ENCODE assay signal across 14 cellular contexts in the genomic region with DNA sequence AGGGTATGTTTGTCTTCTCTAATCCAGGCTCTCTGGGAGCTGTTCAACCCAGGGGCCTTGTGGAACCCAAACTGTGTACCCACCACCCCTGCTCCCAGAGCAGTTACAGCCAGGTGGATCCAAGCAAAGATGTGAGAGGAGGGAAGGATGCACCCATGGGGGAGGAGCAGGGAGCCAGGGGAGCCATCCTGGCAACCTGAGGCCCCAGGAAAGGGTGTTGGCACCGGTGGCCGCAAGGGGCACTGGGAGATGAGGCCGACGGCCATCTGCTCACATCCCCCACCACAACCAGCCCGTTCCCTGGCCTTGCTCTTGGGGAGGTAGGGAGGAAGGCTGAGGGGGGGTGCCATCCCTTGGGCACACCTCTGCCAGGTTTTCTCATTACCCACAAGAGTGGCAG. TPM values are rescaled to one million over a fixed set of nuclear protein-coding genes. Genes with fewer than 3 reads are reported as not detected.
DNase-seq lines count a peak whose midpoint lies in the region; ATAC-seq and TF ChIP-seq lines count a peak whose summit lies in the region.
"Had no signal": no experiment of that assay in that cellular context is flagged by ENCODE, and none has a peak within 500 bp of the region (broad histone marks: within the 10 kb centered on the region; RNA-seq: fewer than 3 reads in every experiment).

No MANE protein-coding gene starts in this region.

- no peak for DNase-seq in breast epithelium (ENCODE audit: low spot score in 2 of 2)
- no peak for DNase-seq in mammary epithelial cell
- DNase-seq in T-cell, result peak in 1 of 34 experiments; percentile 28
- no peak for DNase-seq in lower lobe of right lung
- DNase-seq in upper lobe of right lung, result no peak
- no peak for DNase-seq in T-helper 9 cell
- DNase-seq in ecto neural progenitor cell (ENCODE audit: low spot score), result no peak
- DNase-seq: amniotic stem cell, NCI-H1436 treated with DMSO at 0.1 percent for 48 hours, psoas muscle, uterus had no signal

- no peak overlapping the region for H3K27ac Mint-ChIP-seq in T-cell
- H3K27ac Mint-ChIP-seq: mesothelial cell of epicardium; T-helper 2 cell treated with Interferon-gamma antibody and Interleukin-4, amounts not matched to agents 5 μg/mL and 100 μg/mL, for 36 hours had no signal

- no peaks in the 10 kb centered on the region for H3K9me3 Mint-ChIP-seq in T-cell
- H3K9me3 Mint-ChIP-seq: mesothelial cell of epicardium had no signal

- H3K9me3 ChIP-seq in breast epithelium (no peaks in the 10 kb centered on the region), mammary epithelial cell (replicated peaks; ENCODE audit: insufficient read depth, low read length) (no peaks in the 10 kb centered on the region), lower lobe of right lung (no peaks in the 10 kb centered on the region), upper lobe of right lung (no peaks in the 10 kb centered on the region)
- H3K9me3 ChIP-seq: psoas muscle, uterus had no signal

- no peak overlapping the region for H3K9ac ChIP-seq in mammary epithelial cell (ENCODE audit: insufficient read depth, low read length)

- BruUV-seq in mammary epithelial cell (replicated peaks; lab: Mats Ljungman, UMichigan), result no TSS peak

- no peaks in the 10 kb centered on the region for H3K36me3 ChIP-seq in breast epithelium
- H3K36me3 ChIP-seq in mammary epithelial cell (ENCODE audit: insufficient read depth, low read length), result peaks cover 15% of the 10 kb centered on the region
- H3K36me3 ChIP-seq in lower lobe of right lung, result peaks cover 11% of the 10 kb centered on the region
- peaks cover 11% of the 10 kb centered on the region for H3K36me3 ChIP-seq in upper lobe of right lung
- H3K36me3 ChIP-seq: uterus had no signal

- no peak overlapping the region for H3K4me3 ChIP-seq in breast epithelium
- no peak overlapping the region for H3K4me3 ChIP-seq in mammary epithelial cell (replicated peaks in 1 of 3; ENCODE audit: insufficient read depth in 1 of 3, low read depth in 2 of 3, low read length in 3 of 3)
- no peak overlapping the region for H3K4me3 ChIP-seq in lower lobe of right lung
- no peak overlapping the region for H3K4me3 ChIP-seq in upper lobe of right lung
- H3K4me3 ChIP-seq: psoas muscle, uterus had no signal

- no peaks in the 10 kb centered on the region for H3K27me3 Mint-ChIP-seq in T-cell

- TF ChIP-seq POLR2A in breast epithelium (IDR thresholded peaks at IDR 0.05), result no peak

- H3K4me3 Mint-ChIP-seq in T-cell, result peak overlapping the region in 2 of 3 donors; percentile 73 to 74
- H3K4me3 Mint-ChIP-seq: mesothelial cell of epicardium; T-helper 2 cell treated with Interferon-gamma antibody and Interleukin-4, amounts not matched to agents 5 μg/mL and 100 μg/mL, for 36 hours had no signal

- H3K4me1 ChIP-seq in breast epithelium, result no peaks in the 10 kb centered on the region
- peaks cover 35% of the 10 kb centered on the region for H3K4me1 ChIP-seq in mammary epithelial cell (ENCODE audit: insufficient read depth, low read length)
- H3K4me1 ChIP-seq in lower lobe of right lung, result peaks cover 45% of the 10 kb centered on the region
- peaks cover 35% of the 10 kb centered on the region for H3K4me1 ChIP-seq in upper lobe of right lung
- H3K4me1 ChIP-seq: psoas muscle, uterus had no signal

- H3K27ac ChIP-seq in breast epithelium, result peak overlapping the region; percentile 32 to 59
- H3K27ac ChIP-seq in mammary epithelial cell (ENCODE audit: insufficient read depth, low read depth, low read length), result no peak overlapping the region
- H3K27ac ChIP-seq in lower lobe of right lung, result peak overlapping the region; percentile 60
- H3K27ac ChIP-seq in upper lobe of right lung, result peak overlapping the region; percentile 81
- H3K27ac ChIP-seq: psoas muscle, uterus had no signal

- H3K4me2 ChIP-seq in mammary epithelial cell (ENCODE audit: insufficient read depth, low read depth, low read length), result no peak overlapping the region

- TF ChIP-seq CTCF in breast epithelium (IDR thresholded peaks at IDR 0.05), result no peak
- TF ChIP-seq CTCF in mammary epithelial cell (conservative IDR thresholded peaks at IDR 0.05 in 1 of 2, IDR thresholded peaks at IDR 0.05 in 1 of 2; ENCODE audit: extremely low read depth in 1 of 2, insufficient read depth in 1 of 2, low read depth in 1 of 2, low read length in 2 of 2), result no peak
- no peak for TF ChIP-seq CTCF in lower lobe of right lung (IDR thresholded peaks at IDR 0.05)
- no peak for TF ChIP-seq CTCF in upper lobe of right lung (IDR thresholded peaks at IDR 0.05)

- dilution Hi-C loops in mammary epithelial cell (cut with HindIII; ENCODE audit: low sequenced_read_pairs), result no loop called here

- peaks cover 21% of the 10 kb centered on the region for H3K79me2 ChIP-seq in mammary epithelial cell (ENCODE audit: insufficient read depth, low read length)

- intact Hi-C loops in breast epithelium (cut with DNase I; ENCODE audit: low total_unique reads) (no loop called here), mammary epithelial cell (cut with micrococcal nuclease) (no loop called here), lower lobe of right lung (cut with DNase I) (no loop called here), upper lobe of right lung (cut with DNase I) (no loop called here)

- peaks cover 18% of the 10 kb centered on the region for H3K36me3 Mint-ChIP-seq in T-cell

- no peaks in the 10 kb centered on the region for H4K20me1 ChIP-seq in mammary epithelial cell (ENCODE audit: insufficient read depth, low read length)

- POLR2A ChIA-PET in T-cell (lab: Charles Lee), result interaction anchor here in 1 of 2 donors (0.7 to 1.5 kb wide), 2 partner anchors 20 to 28 kb away, joined by 3 to 4 read pairs; no protein-coding TSS in a partner anchor

- peaks cover 40 to 43% (median 41%) of the 10 kb centered on the region in 3 donors for H3K4me1 Mint-ChIP-seq in T-cell

- ATAC-seq in T-cell (replicated peaks in 1 of 4), result no peak
- ATAC-seq in lower lobe of right lung, result peak; percentile 8 to 11
- peak; percentile 5 for ATAC-seq in upper lobe of right lung
- ATAC-seq in GM18502 (IDR thresholded peaks at IDR 0.05; ENCODE audit: poor library complexity, unreplicated experiment), result no peak
- ATAC-seq: psoas muscle had no signal

- H3K27me3 ChIP-seq in breast epithelium (no peaks in the 10 kb centered on the region), mammary epithelial cell (ENCODE audit: insufficient read depth, low read length) (no peaks in the 10 kb centered on the region), lower lobe of right lung (ENCODE audit: low read depth) (no peaks in the 10 kb centered on the region), upper lobe of right lung (no peaks in the 10 kb centered on the region)
- H3K27me3 ChIP-seq: uterus had no signal

- no peak overlapping the region for H2AFZ ChIP-seq in mammary epithelial cell (ENCODE audit: low read depth, low read length)

- WGBS in mammary epithelial cell (ENCODE audit: low coverage, missing lambda C conversion rate), result 100% methylated on average over 4 of the region's 5 CpGs

- CTCF ChIA-PET in mammary epithelial cell (lab: Charles Lee; ENCODE audit: low non-redundant PET), result no interaction called here
- CTCF ChIA-PET in T-cell (lab: Charles Lee), result interaction anchor here in 1 of 2 donors (0.7 to 1.8 kb wide), 6 partner anchors 23 to 345 kb away, joined by 3 to 7 read pairs (median 5); no protein-coding TSS in a partner anchor

- in situ Hi-C loops in mammary epithelial cell (cut with MboI; ENCODE audit: low sequenced_read_pairs in 2 of 2), result loop anchor here in 1 of 2 donors (10.0 kb wide), 1 partner anchor 55 kb away; no protein-coding TSS in a partner anchor

RNA-seq across cellular contexts. Expression of gene CMTM6, which starts 43.2 kb away (rescaled TPM):
- total RNA-seq in breast epithelium, result 100 to 1,000 TPM in 1 of 3 donors, 10 to 100 TPM in 2; 52.6 to 151 (median 89.5) TPM
- 100 to 1,000 TPM in 1 of 2 donors, 10 to 100 TPM in 1; 70.0 to 174 TPM for total RNA-seq in mammary epithelial cell
- 43.6 TPM for polyA plus RNA-seq in mammary epithelial cell
- polyA minus RNA-seq in mammary epithelial cell, result 44.9 TPM
- total RNA-seq in T-cell, result 10 to 100 TPM; 34.8 to 47.6 (median 40.4) TPM
- 69.5 TPM for total RNA-seq in lower lobe of right lung
- 58.9 TPM for total RNA-seq in upper lobe of right lung

Comparison
In these comparisons a context has a peak if more than half of its experiments do, and no peak if none do; other contexts are left out.
1. ATAC-seq: peak in lower lobe of right lung (2 of 2) and upper lobe of right lung (single experiment); none in T-cell (0 of 4) and GM18502 (single experiment).